27 cellular contexts compared by ENCODE assay signal in the genomic region with DNA sequence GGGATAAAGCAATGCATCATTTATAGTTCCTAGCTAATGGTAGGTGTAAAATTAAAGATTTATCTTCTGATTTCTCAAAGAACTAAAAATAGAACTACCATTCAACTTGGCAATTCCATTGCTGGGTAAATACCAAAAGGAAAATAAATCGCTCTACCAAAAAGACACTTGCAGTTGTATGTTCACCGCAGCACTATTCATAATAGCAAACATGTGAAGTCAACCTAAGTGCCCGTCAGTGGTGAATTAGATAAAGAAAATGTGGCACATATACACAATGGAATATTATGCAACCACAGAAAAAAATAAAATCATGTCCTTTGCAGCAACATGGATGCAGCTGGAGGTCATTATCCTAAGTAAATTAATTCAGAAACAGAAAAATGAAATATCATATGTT.
"Had no signal": no experiment of that assay in that cellular context is flagged by ENCODE, and none has a peak within 500 bp of the region (broad histone marks: within the 10 kb centered on the region; RNA-seq: fewer than 3 reads in every experiment).

No MANE protein-coding gene starts in this region.

- FAIRE-seq: small intestine, urothelium cell line had no signal

- H3K27ac Mint-ChIP-seq: nephron; neural progenitor cell; progenitor cell of endocrine pancreas; stimulated activated effector memory CD8-positive, alpha-beta T cell treated with anti-CD3 and anti-CD28 coated beads, Interleukin-12 subunit alpha, Interleukin-12 subunit beta, amount 100 ng/mL, for 72 hours; stimulated activated naive B cell treated with anti-CD40 and anti-IgM and Interleukin-4, amounts not matched to agents 10 μg/mL and 1 μg/mL and 100 μg/mL, for 72 hours; stimulated activated naive CD8-positive, alpha-beta T cell treated with anti-CD3 and anti-CD28 coated beads, Interleukin-15, Interleukin-2, amounts not matched to agents 100 ng/mL and 50 ng/mL, for 24 hours had no signal

- H3K4me3 Mint-ChIP-seq: nephron; neural progenitor cell; stimulated activated effector memory CD8-positive, alpha-beta T cell treated with anti-CD3 and anti-CD28 coated beads, Interleukin-12 subunit alpha, Interleukin-12 subunit beta, amount 100 ng/mL, for 72 hours; stimulated activated naive B cell treated with anti-CD40 and anti-IgM and Interleukin-4, amounts not matched to agents 10 μg/mL and 1 μg/mL and 100 μg/mL, for 72 hours; stimulated activated naive CD8-positive, alpha-beta T cell treated with anti-CD3 and anti-CD28 coated beads, Interleukin-15, Interleukin-2, amounts not matched to agents 100 ng/mL and 50 ng/mL, for 24 hours had no signal

- H2AFZ ChIP-seq: neural progenitor cell, parathyroid adenoma had no signal

- H3K27ac ChIP-seq: neural progenitor cell, ovary, parathyroid adenoma, psoas muscle, right lobe of liver, sigmoid colon, stomach, thyroid gland, tibial nerve, upper lobe of left lung, vagina had no signal

- H3K4me3 ChIP-seq: neural progenitor cell, ovary, psoas muscle, right lobe of liver, sigmoid colon, stomach, thoracic aorta, thyroid gland, tibial nerve, upper lobe of left lung, vagina had no signal

- H3K9me3 Mint-ChIP-seq: nephron; stimulated activated effector memory CD8-positive, alpha-beta T cell treated with anti-CD3 and anti-CD28 coated beads, Interleukin-12 subunit alpha, Interleukin-12 subunit beta, amount 100 ng/mL, for 72 hours; stimulated activated naive CD8-positive, alpha-beta T cell treated with anti-CD3 and anti-CD28 coated beads, Interleukin-15, Interleukin-2, amounts not matched to agents 100 ng/mL and 50 ng/mL, for 24 hours had no signal

- H3K36me3 Mint-ChIP-seq: neural progenitor cell; stimulated activated effector memory CD8-positive, alpha-beta T cell treated with anti-CD3 and anti-CD28 coated beads, Interleukin-12 subunit alpha, Interleukin-12 subunit beta, amount 100 ng/mL, for 72 hours; stimulated activated naive B cell treated with anti-CD40 and anti-IgM and Interleukin-4, amounts not matched to agents 10 μg/mL and 1 μg/mL and 100 μg/mL, for 72 hours had no signal

- H3K9me3 ChIP-seq: ovary, psoas muscle, right lobe of liver, sigmoid colon, stomach, thoracic aorta, thyroid gland, tibial nerve, upper lobe of left lung, vagina had no signal

- H3K9ac ChIP-seq: neural progenitor cell, parathyroid adenoma had no signal

- H3K27me3 ChIP-seq: neural progenitor cell, ovary, right lobe of liver, sigmoid colon, stomach, thyroid gland, tibial nerve, upper lobe of left lung, vagina had no signal

- H3K27me3 Mint-ChIP-seq: progenitor cell of endocrine pancreas had no signal

- DNase-seq: occipital lobe; ovary; posterior cingulate gyrus; psoas muscle; right cardiac atrium; right lobe of liver; sigmoid colon; small intestine; stimulated activated CD4-positive, alpha-beta T cell treated with anti-CD3 and anti-CD28 coated beads, Interleukin-15, amount 100 ng/mL, for 24 hours; stimulated activated CD4-positive, alpha-beta T cell treated with anti-CD3 and anti-CD28 coated beads, Interleukin-2, amount 100 ng/mL, for 24 hours; stimulated activated CD4-positive, alpha-beta T cell treated with anti-CD3 and anti-CD28 coated beads, Interleukin-2, amount 100 ng/mL, for 48 hours; stimulated activated CD4-positive, alpha-beta T cell treated with anti-CD3 and anti-CD28 coated beads, Interleukin-4, amount 100 ng/mL, for 24 hours; stimulated activated naive B cell treated with anti-CD40 and anti-IgM and Interleukin-4, amounts not matched to agents 10 μg/mL and 1 μg/mL and 100 μg/mL, for 72 hours; stimulated activated naive CD4-positive, alpha-beta T cell treated with Interleukin-2 at 50 U/mL for 16 hours; stomach; thyroid gland; upper lobe of left lung had no signal

- H3K79me2 ChIP-seq: parathyroid adenoma had no signal

- H3K36me3 ChIP-seq: neural progenitor cell, ovary, right lobe of liver, sigmoid colon, stomach, thoracic aorta, thyroid gland, tibial nerve, upper lobe of left lung, vagina had no signal

- H3K4me1 Mint-ChIP-seq: stimulated activated effector memory CD8-positive, alpha-beta T cell treated with anti-CD3 and anti-CD28 coated beads, Interleukin-12 subunit alpha, Interleukin-12 subunit beta, amount 100 ng/mL, for 72 hours; stimulated activated naive B cell treated with anti-CD40 and anti-IgM and Interleukin-4, amounts not matched to agents 10 μg/mL and 1 μg/mL and 100 μg/mL, for 72 hours had no signal

- H3K4me1 ChIP-seq: neural progenitor cell, parathyroid adenoma, psoas muscle, sigmoid colon, stomach, thyroid gland, upper lobe of left lung had no signal

- ATAC-seq: psoas muscle; right cardiac atrium; right lobe of liver; stimulated activated effector memory CD8-positive, alpha-beta T cell treated with anti-CD3 and anti-CD28 coated beads, Interleukin-12 subunit alpha, Interleukin-12 subunit beta, amount 100 ng/mL, for 72 hours; stimulated activated naive B cell treated with anti-CD40 and anti-IgM and Interleukin-4, amounts not matched to agents 10 μg/mL and 1 μg/mL and 100 μg/mL, for 72 hours had no signal

- H3K4me2 ChIP-seq: neural progenitor cell had no signal
